ENCODE assay signal across 8 cellular contexts in genomic region chr3:40309439-40309924, GRCh38. TPM values are rescaled to one million over a fixed set of nuclear protein-coding genes. Genes with fewer than 3 reads are reported as not detected.
DNase-seq lines count a peak whose midpoint lies in the region; ATAC-seq and TF ChIP-seq lines count a peak whose summit lies in the region.

EIF1B (plus strand) TSS chr3:40309707; CDS start chr3:40309942, 235 bp downstream.

- peak; percentile 93 for ATAC-seq in GM21447 (IDR thresholded peaks at IDR 0.05; ENCODE audit: unreplicated experiment)

- DNase-seq in DMS 273 (lab: John Stamatoyannopoulos, UW; ENCODE audit: unreplicated experiment) (peak; percentile 98), HuH-7 (ENCODE audit: low spot score) (peak; percentile 86), activated T-cell treated with anti-CD3 and anti-CD28 coated beads for 1 hour (ENCODE audit: low read depth) (peak; percentile 97), epidermal melanocyte (ENCODE audit: insufficient read length, low spot score) (peak; percentile 73)
- DNase-seq in stimulated activated CD8-positive, alpha-beta memory T cell treated with anti-CD3 and anti-CD28 coated beads, Interleukin-4, amount 100 ng/mL, for 4 hours (ENCODE audit: low read depth in 2 of 2, low spot score in 1 of 2): peak; percentile 95 to 96

- H3K4me1 ChIP-seq in OCI-LY3 (ENCODE audit: low read length): peaks cover 22% of the 10 kb centered on the region
- peaks cover 31% of the 10 kb centered on the region for H3K4me1 ChIP-seq in mononuclear cell (ENCODE audit: insufficient read depth, low read length)

- H3K27me3 ChIP-seq in OCI-LY3 (ENCODE audit: low read depth, low read length) (no peaks in the 10 kb centered on the region), mononuclear cell (ENCODE audit: insufficient read depth, low read length) (no peaks in the 10 kb centered on the region)

- peaks cover 19% of the 10 kb centered on the region for H3K79me2 ChIP-seq in OCI-LY3 (ENCODE audit: low read length)

- peak within 1 kb of the TSS; percentile 97 for H3K9ac ChIP-seq in OCI-LY3 (ENCODE audit: low read length)

- H3K9me3 ChIP-seq in OCI-LY3 (ENCODE audit: insufficient read depth, low read length): no peaks in the 10 kb centered on the region
- no peaks in the 10 kb centered on the region for H3K9me3 ChIP-seq in mononuclear cell (ENCODE audit: low read depth, low read length)

- H3K4me3 ChIP-seq in OCI-LY3 (ENCODE audit: low read length) (peak within 1 kb of the TSS; percentile 90), mononuclear cell (ENCODE audit: low read length) (peak within 1 kb of the TSS; percentile 92)

- H2AFZ ChIP-seq in OCI-LY3 (ENCODE audit: low read depth, low read length): peak within 1 kb of the TSS; percentile 95

- no peaks in the 10 kb centered on the region for H4K20me1 ChIP-seq in OCI-LY3 (ENCODE audit: insufficient read depth, low read length)

- peak within 1 kb of the TSS; percentile 68 for H3K27ac ChIP-seq in OCI-LY3 (ENCODE audit: low read length)

- H3K4me2 ChIP-seq in OCI-LY3 (ENCODE audit: low read length): peak within 1 kb of the TSS; percentile 98

- peaks cover 35% of the 10 kb centered on the region for H3K36me3 ChIP-seq in OCI-LY3 (replicated peaks; ENCODE audit: low read depth, low read length)

- TF ChIP-seq CTCF in OCI-LY3 (IDR thresholded peaks at IDR 0.05; ENCODE audit: low read depth, low read length): peak; percentile 92

RNA-seq across cellular contexts. Expression of gene EIF1B, which starts in this region (rescaled TPM):
- 60.4 TPM for total RNA-seq in mononuclear cell

Comparison
In these comparisons a context has a peak if more than half of its experiments do, and no peak if none do; other contexts are left out.
1. Peak in every context shown above with its lines: DNase-seq, ATAC-seq, H3K4me3 ChIP-seq and H3K27ac ChIP-seq.